In genomic region chr17:28734712-28735241, GRCh38 we compare ENCODE assay signal across 1 cellular context.
TF ChIP-seq lines count a peak whose summit lies in the region.

No MANE protein-coding gene starts in this region.

TF ChIP-seq in A549, 52 proteins besides CTCF, POLR2A, EP300 and RAD21:
- TF ChIP-seq CBX2 (IDR thresholded peaks at IDR 0.05; ENCODE audit: borderline replicate concordance, low read depth) (no peak), ZNF302 (CRISPR knock-in tag; IDR thresholded peaks at IDR 0.05) (no peak), FOXS1 (CRISPR knock-in tag; IDR thresholded peaks at IDR 0.05) (no peak), KDM5A (IDR thresholded peaks at IDR 0.05) (no peak), E2F6 (IDR thresholded peaks at IDR 0.05; ENCODE audit: borderline replicate concordance, low read depth) (no peak), RFX5 (IDR thresholded peaks at IDR 0.05) (no peak), ATOH8 (CRISPR knock-in tag; IDR thresholded peaks at IDR 0.05; ENCODE audit: low read depth) (no peak), CEBPB (IDR thresholded peaks at IDR 0.05) (no peak), PBX3 (IDR thresholded peaks at IDR 0.05) (no peak), FOSL2 (IDR thresholded peaks at IDR 0.05) (no peak), FOSL2 (CRISPR knock-in tag; IDR thresholded peaks at IDR 0.05) (no peak), KDM1A (IDR thresholded peaks at IDR 0.05; ENCODE audit: low read depth) (no peak), MAZ (IDR thresholded peaks at IDR 0.05; ENCODE audit: borderline replicate concordance, low read depth, low read length) (no peak), JUN (IDR thresholded peaks at IDR 0.05) (no peak)
- TF ChIP-seq, protein P1, sequence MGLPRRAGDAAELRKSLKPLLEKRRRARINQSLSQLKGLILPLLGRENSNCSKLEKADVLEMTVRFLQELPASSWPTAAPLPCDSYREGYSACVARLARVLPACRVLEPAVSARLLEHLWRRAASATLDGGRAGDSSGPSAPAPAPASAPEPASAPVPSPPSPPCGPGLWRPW (IDR thresholded peaks at IDR 0.05), result no peak
